In genomic region chr2:11744631-11745394, GRCh38 we compare ENCODE assay signal across 8 cellular contexts. TPM values are rescaled to one million over a fixed set of nuclear protein-coding genes. Genes with fewer than 3 reads are reported as not detected.
DNase-seq lines count a peak whose midpoint lies in the region; ATAC-seq, FAIRE-seq and TF ChIP-seq lines count a peak whose summit lies in the region.

No MANE protein-coding gene starts in this region.

- H3K4me3 Mint-ChIP-seq in CD4-positive, CD25-positive, alpha-beta regulatory T cell, result peak overlapping the region; percentile 64 to 87 (median 84)
- peak overlapping the region; percentile 85 for H3K4me3 Mint-ChIP-seq in HFFc6

- TF ChIP-seq CTCF in HFFc6 (IDR thresholded peaks at IDR 0.05), result peak; percentile 68

- peaks cover 65% of the 10 kb centered on the region for H3K4me1 ChIP-seq in CD4-positive, CD25-positive, alpha-beta regulatory T cell (ENCODE audit: control insufficient read depth, insufficient read depth, low read length, poor library complexity, severe bottlenecking)
- H3K4me1 ChIP-seq in mucosa of rectum (ENCODE audit: control insufficient read depth in 2 of 2, insufficient read depth in 2 of 2, low read length in 2 of 2), result peaks cover 28 to 30% of the 10 kb centered on the region in 2 donors

- H3K9me3 ChIP-seq in CD4-positive, CD25-positive, alpha-beta regulatory T cell (ENCODE audit: control insufficient read depth in 2 of 2, low read length in 2 of 2), result no peaks in the 10 kb centered on the region
- no peaks in the 10 kb centered on the region for H3K9me3 ChIP-seq in mucosa of rectum (ENCODE audit: control insufficient read depth in 2 of 2, low read length in 2 of 2)

- no peak for FAIRE-seq in H54 (lab: Jason Lieb, UNC)

- peaks cover 0 to 1% (median 0%) of the 10 kb centered on the region in 7 donors for H3K9me3 Mint-ChIP-seq in CD4-positive, CD25-positive, alpha-beta regulatory T cell
- no peaks in the 10 kb centered on the region for H3K9me3 Mint-ChIP-seq in HFFc6

- peak overlapping the region in 1 of 2 donors; percentile 44 for H3K9ac ChIP-seq in mucosa of rectum (ENCODE audit: low read depth in 1 of 2, low read length in 2 of 2)

- no peak for TF ChIP-seq POLR2A in H54 (IDR thresholded peaks at IDR 0.05; ENCODE audit: low read depth, low read length)

- no peak for ATAC-seq in CD4-positive, CD25-positive, alpha-beta regulatory T cell (ENCODE audit: low read depth in 2 of 2)

- H3K36me3 ChIP-seq in CD4-positive, CD25-positive, alpha-beta regulatory T cell (ENCODE audit: control insufficient read depth, insufficient read depth, low read length), result no peaks in the 10 kb centered on the region
- H3K36me3 ChIP-seq in mucosa of rectum (ENCODE audit: control insufficient read depth in 2 of 2, insufficient read depth in 2 of 2, low read length in 2 of 2), result no peaks in the 10 kb centered on the region

- no peaks in the 10 kb centered on the region for H3K27me3 ChIP-seq in CD4-positive, CD25-positive, alpha-beta regulatory T cell (ENCODE audit: control insufficient read depth, insufficient read depth, low read length)
- H3K27me3 ChIP-seq in mucosa of rectum (ENCODE audit: control insufficient read depth in 2 of 2, insufficient read depth in 2 of 2, low read length in 2 of 2), result no peaks in the 10 kb centered on the region

- peak overlapping the region; percentile 73 for H3K4me3 ChIP-seq in CD4-positive, CD25-positive, alpha-beta regulatory T cell (ENCODE audit: low read depth, low read length)
- no peak overlapping the region for H3K4me3 ChIP-seq in mucosa of rectum (ENCODE audit: low read length in 2 of 2)

- H3K27ac ChIP-seq in CD4-positive, CD25-positive, alpha-beta regulatory T cell (ENCODE audit: insufficient read depth, low read length, poor library complexity, severe bottlenecking), result peak overlapping the region; percentile 52
- H3K27ac ChIP-seq in mucosa of rectum (ENCODE audit: low read depth in 2 of 2, low read length in 2 of 2), result peak overlapping the region; percentile 51 to 56

- peak overlapping the region; percentile 48 to 93 (median 93) for H3K27ac Mint-ChIP-seq in CD4-positive, CD25-positive, alpha-beta regulatory T cell
- peak overlapping the region; percentile 90 for H3K27ac Mint-ChIP-seq in HFFc6

- H3K36me3 Mint-ChIP-seq in CD4-positive, CD25-positive, alpha-beta regulatory T cell, result no peaks in the 10 kb centered on the region
- no peaks in the 10 kb centered on the region for H3K36me3 Mint-ChIP-seq in HFFc6 (ENCODE audit: low read depth)

- H3K27me3 Mint-ChIP-seq in CD4-positive, CD25-positive, alpha-beta regulatory T cell, result no peaks in the 10 kb centered on the region
- no peaks in the 10 kb centered on the region; the same call in 1 of the 2 replicates for H3K27me3 Mint-ChIP-seq in HFFc6 (ENCODE audit: insufficient read depth)

- DNase-seq in CD4-positive, CD25-positive, alpha-beta regulatory T cell, result peak in 2 of 3 donors; percentile 18 to 48
- DNase-seq in HFFc6 (peak; percentile 17), RPMI8226 (peak; percentile 80), dermis blood vessel endothelial cell (peak; percentile 56), epidermal melanocyte (ENCODE audit: insufficient read length, low spot score) (no peak), H54 (ENCODE audit: insufficient read length, low spot score) (no peak), COR-L47 (lab: John Stamatoyannopoulos, UW) (no peak)

- H3K4me1 Mint-ChIP-seq in CD4-positive, CD25-positive, alpha-beta regulatory T cell, result peaks cover 9 to 62% (median 33%) of the 10 kb centered on the region in 4 donors
- peaks cover 53% of the 10 kb centered on the region for H3K4me1 Mint-ChIP-seq in HFFc6 (ENCODE audit: low read depth)

RNA-seq across cellular contexts. Expression of gene LPIN1, which starts 1.6 kb away (rescaled TPM):
- 94.9 TPM for total RNA-seq in CD4-positive, CD25-positive, alpha-beta regulatory T cell
- 10 to 100 TPM; 20.3 to 27.0 (median 24.4) TPM for polyA plus RNA-seq in CD4-positive, CD25-positive, alpha-beta regulatory T cell
- total RNA-seq in HFFc6 (2021; fragmentation: NEBNext Ultra II Directional; extraction: Animal tissue kit (Norgen Biotek cat#: 25700)), result 10 to 100 TPM; 17.5 to 22.9 (median 20.7) TPM
- 24.0 and 36.3 TPM in 2 replicates for total RNA-seq in dermis blood vessel endothelial cell

Comparison
In these comparisons a context has a peak if more than half of its experiments do, and no peak if none do; other contexts are left out.
1. DNase-seq: peak in CD4-positive, CD25-positive, alpha-beta regulatory T cell (2 of 3), HFFc6 (single experiment), RPMI8226 (single experiment) and dermis blood vessel endothelial cell (single experiment); none in epidermal melanocyte (single experiment), H54 (single experiment) and COR-L47 (single experiment).